In the genomic region with DNA sequence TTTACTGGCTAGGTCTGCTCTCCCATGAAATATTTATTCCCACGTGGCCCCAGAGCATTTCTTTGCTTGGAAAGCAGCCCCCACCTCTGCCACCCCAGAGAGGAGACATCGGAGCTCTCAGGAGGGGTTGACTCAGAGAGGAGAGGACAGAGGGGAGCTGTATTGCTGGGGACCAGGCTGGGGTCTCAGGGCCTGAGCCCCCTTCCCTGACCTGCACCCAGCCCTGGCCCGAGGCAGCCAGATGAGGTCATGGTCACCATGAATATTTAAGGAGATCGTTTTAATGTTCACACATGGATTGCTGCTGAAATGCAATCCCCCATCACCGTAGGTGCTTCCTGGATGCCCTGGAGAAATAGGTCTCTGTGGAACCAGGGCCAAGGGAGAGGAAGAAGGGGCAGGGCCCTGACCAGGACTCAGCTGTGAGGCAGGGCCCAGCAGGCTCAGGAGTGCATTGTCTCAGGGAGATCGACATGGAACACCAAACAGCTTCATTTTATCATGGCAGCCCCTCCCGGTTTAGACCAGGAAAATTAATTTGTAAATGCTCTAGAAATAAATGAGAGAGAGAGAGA, we compare ENCODE assay signal across 19 cellular contexts.
DNase-seq lines count a peak whose midpoint lies in the region; ATAC-seq and TF ChIP-seq lines count a peak whose summit lies in the region.
"Had no signal": no experiment of that assay in that cellular context is flagged by ENCODE, and none has a peak within 500 bp of the region (broad histone marks: within the 10 kb centered on the region; RNA-seq: fewer than 3 reads in every experiment).

No MANE protein-coding gene starts in this region.

- no peak for ATAC-seq in natural killer cell
- ATAC-seq in natural killer cell treated with Interleukin-12 subunit alpha and Interleukin-12 subunit beta and Interleukin-15 and Interleukin-18, amount 100 ng/mL, for 72 hours: no peak
- no peak for ATAC-seq in GM21381 (IDR thresholded peaks at IDR 0.05; ENCODE audit: unreplicated experiment)
- ATAC-seq in HG03469 (IDR thresholded peaks at IDR 0.05; ENCODE audit: unreplicated experiment): no peak
- ATAC-seq: activated CD4-positive, alpha-beta T cell treated with anti-CD3 and anti-CD28 coated beads for 36 hours; activated naive CD8-positive, alpha-beta T cell treated with anti-CD3 and anti-CD28 coated beads, Interleukin-2, amount 50 U/mL, for 24 hours; PC-3 had no signal

- H4K91ac ChIP-seq in neuronal stem cell (ENCODE audit: low read depth, low read length, poor library complexity): no peak overlapping the region

- DNase-seq in natural killer cell (peak; percentile 1), coronary artery (ENCODE audit: low spot score) (peak; percentile 41), neuronal stem cell (ENCODE audit: low spot score) (no peak), GOT3 (lab: John Stamatoyannopoulos, UW) (no peak)
- DNase-seq in natural killer cell treated with Interleukin-12 subunit alpha and Interleukin-12 subunit beta and Interleukin-15 and Interleukin-18, amount 100 ng/mL, for 72 hours (ENCODE audit: low spot score): no peak
- DNase-seq: activated CD4-positive, alpha-beta T cell treated with anti-CD3 and anti-CD28 coated beads for 36 hours; activated naive CD8-positive, alpha-beta T cell treated with anti-CD3 and anti-CD28 coated beads, Interleukin-2, amount 50 U/mL, for 24 hours; effector CD4-positive, alpha-beta T cell; GF-D8; MM.1S; NCI-H2029; NCI-H526 treated with DMSO at 0.1 percent for 48 hours; PC-3; stimulated activated CD4-positive, alpha-beta T cell treated with anti-CD3 and anti-CD28 coated beads, Interleukin-4, amount 100 ng/mL, for 24 hours had no signal

- H3K14ac ChIP-seq in neuronal stem cell (ENCODE audit: low read length): no peak overlapping the region

- no peak overlapping the region for H3K27ac ChIP-seq in coronary artery
- H3K27ac ChIP-seq in neuronal stem cell (replicated peaks; ENCODE audit: low read length): no peak overlapping the region
- H3K27ac ChIP-seq: suprapubic skin had no signal

- H2BK120ac ChIP-seq in neuronal stem cell (ENCODE audit: low read depth, low read length): no peak overlapping the region

- no CpG with 5 or more reads among the region's 7 CpGs for WGBS in neuronal stem cell (ENCODE audit: extremely low coverage in 2 of 2, insufficient read length in 2 of 2, insufficient replicate concordance in 1 of 2), 2 donors

- H3K36me3 Mint-ChIP-seq in natural killer cell: no peaks in the 10 kb centered on the region
- H3K36me3 Mint-ChIP-seq in natural killer cell treated with Interleukin-12 subunit alpha and Interleukin-12 subunit beta and Interleukin-15 and Interleukin-18, amount 100 ng/mL, for 72 hours: peaks cover 13% of the 10 kb centered on the region

- H3K79me1 ChIP-seq in neuronal stem cell (ENCODE audit: low read depth, low read length): no peaks in the 10 kb centered on the region

- no peak overlapping the region for H2BK12ac ChIP-seq in neuronal stem cell (ENCODE audit: low read length)

- H3K4me3 ChIP-seq in coronary artery (no peak overlapping the region), neuronal stem cell (ENCODE audit: low read length in 2 of 2) (no peak overlapping the region)
- H3K4me3 ChIP-seq: heart left ventricle, suprapubic skin had no signal

- no peak overlapping the region for H2AFZ ChIP-seq in neuronal stem cell (ENCODE audit: low read length)

- intact Hi-C loops in natural killer cell (cut with micrococcal nuclease): no loop called here

- H3K4ac ChIP-seq in neuronal stem cell (ENCODE audit: low read length): no peak overlapping the region

- H3K27ac Mint-ChIP-seq in natural killer cell: peak overlapping the region in 1 of 2 donors; percentile 19
- peak overlapping the region in 1 of 2 donors; percentile 27 for H3K27ac Mint-ChIP-seq in natural killer cell treated with Interleukin-12 subunit alpha and Interleukin-12 subunit beta and Interleukin-15 and Interleukin-18, amount 100 ng/mL, for 72 hours
- H3K27ac Mint-ChIP-seq: activated CD4-positive, alpha-beta T cell treated with anti-CD3 and anti-CD28 coated beads for 36 hours; activated naive CD8-positive, alpha-beta T cell treated with anti-CD3 and anti-CD28 coated beads, Interleukin-2, amount 50 U/mL, for 24 hours; activated T-cell treated with anti-CD3 and anti-CD28 coated beads, Interleukin-2, amount 50 U/mL, for 24 hours had no signal

- no peak overlapping the region for H3K23ac ChIP-seq in neuronal stem cell (ENCODE audit: low read depth, low read length, poor library complexity)

- no peak overlapping the region for H4K8ac ChIP-seq in neuronal stem cell (ENCODE audit: low read depth, low read length)

- H3K4me2 ChIP-seq in neuronal stem cell (ENCODE audit: insufficient read depth, low read length, poor library complexity, severe bottlenecking): no peak overlapping the region

- peak overlapping the region; percentile 59 for H2BK5ac ChIP-seq in neuronal stem cell (ENCODE audit: low read length)

- peaks cover 2 to 4% of the 10 kb centered on the region in 2 donors for H3K9me3 ChIP-seq in neuronal stem cell (replicated peaks in 1 of 2; ENCODE audit: control insufficient read depth in 2 of 2, insufficient read depth in 1 of 2, low read depth in 1 of 2, low read length in 2 of 2)
- H3K9me3 ChIP-seq: heart left ventricle, suprapubic skin had no signal

- peaks cover 20 to 26% of the 10 kb centered on the region in 2 donors for H3K27me3 Mint-ChIP-seq in natural killer cell (ENCODE audit: low read depth in 2 of 2)
- H3K27me3 Mint-ChIP-seq in natural killer cell treated with Interleukin-12 subunit alpha and Interleukin-12 subunit beta and Interleukin-15 and Interleukin-18, amount 100 ng/mL, for 72 hours: peaks cover 19 to 30% of the 10 kb centered on the region in 2 donors
- H3K27me3 Mint-ChIP-seq: activated naive CD8-positive, alpha-beta T cell treated with anti-CD3 and anti-CD28 coated beads, Interleukin-2, amount 50 U/mL, for 24 hours had no signal

- H3K18ac ChIP-seq in neuronal stem cell (ENCODE audit: low read length): peak overlapping the region; percentile 65

- peak overlapping the region; percentile 26 for H3K4me3 Mint-ChIP-seq in natural killer cell
- H3K4me3 Mint-ChIP-seq in natural killer cell treated with Interleukin-12 subunit alpha and Interleukin-12 subunit beta and Interleukin-15 and Interleukin-18, amount 100 ng/mL, for 72 hours: no peak overlapping the region
- H3K4me3 Mint-ChIP-seq: activated CD4-positive, alpha-beta T cell treated with anti-CD3 and anti-CD28 coated beads for 36 hours; activated naive CD8-positive, alpha-beta T cell treated with anti-CD3 and anti-CD28 coated beads, Interleukin-2, amount 50 U/mL, for 24 hours; activated T-cell treated with anti-CD3 and anti-CD28 coated beads, Interleukin-2, amount 50 U/mL, for 24 hours had no signal

- no peak for TF ChIP-seq CTCF in natural killer cell (IDR thresholded peaks at IDR 0.05)
- no peak for TF ChIP-seq CTCF in coronary artery (IDR thresholded peaks at IDR 0.05)

- peaks cover 5 to 17% of the 10 kb centered on the region in 2 donors for H3K4me1 Mint-ChIP-seq in natural killer cell
- H3K4me1 Mint-ChIP-seq in natural killer cell treated with Interleukin-12 subunit alpha and Interleukin-12 subunit beta and Interleukin-15 and Interleukin-18, amount 100 ng/mL, for 72 hours (ENCODE audit: low read depth in 2 of 2): peaks cover 10% of the 10 kb centered on the region in 2 donors
- H3K4me1 Mint-ChIP-seq: activated CD4-positive, alpha-beta T cell treated with anti-CD3 and anti-CD28 coated beads for 36 hours had no signal

- H3K36me3 ChIP-seq in neuronal stem cell (replicated peaks in 1 of 2; ENCODE audit: control insufficient read depth in 2 of 2, insufficient read depth in 2 of 2, low read length in 2 of 2): no peaks in the 10 kb centered on the region
- H3K36me3 ChIP-seq: heart left ventricle, suprapubic skin had no signal

- peaks cover 0 to 8% (median 0%) of the 10 kb centered on the region in 3 experiments for H3K27me3 ChIP-seq in neuronal stem cell (ENCODE audit: control insufficient read depth in 3 of 3, insufficient read depth in 3 of 3, low read depth in 1 of 3, low read length in 3 of 3)
- H3K27me3 ChIP-seq: heart left ventricle, suprapubic skin had no signal

- no peak overlapping the region for H2BK15ac ChIP-seq in neuronal stem cell (ENCODE audit: low read length)

- H3K9me3 Mint-ChIP-seq in natural killer cell: no peaks in the 10 kb centered on the region
- peaks cover 3% of the 10 kb centered on the region for H3K9me3 Mint-ChIP-seq in natural killer cell treated with Interleukin-12 subunit alpha and Interleukin-12 subunit beta and Interleukin-15 and Interleukin-18, amount 100 ng/mL, for 72 hours
- H3K9me3 Mint-ChIP-seq: activated naive CD8-positive, alpha-beta T cell treated with anti-CD3 and anti-CD28 coated beads, Interleukin-2, amount 50 U/mL, for 24 hours; activated T-cell treated with anti-CD3 and anti-CD28 coated beads, Interleukin-2, amount 50 U/mL, for 24 hours had no signal

- no peak overlapping the region for H3K9ac ChIP-seq in neuronal stem cell (ENCODE audit: low read depth, low read length, poor library complexity)

- peaks cover 0 to 3% of the 10 kb centered on the region in 2 donors for H3K4me1 ChIP-seq in neuronal stem cell (ENCODE audit: control insufficient read depth in 2 of 2, insufficient read depth in 1 of 2, low read depth in 1 of 2, low read length in 2 of 2)

- peak overlapping the region; percentile 91 for H2AK5ac ChIP-seq in neuronal stem cell (ENCODE audit: low read depth, low read length)

Comparison
In these comparisons a context has a peak if more than half of its experiments do, and no peak if none do; other contexts are left out.
1. DNase-seq: peak in natural killer cell (single experiment) and coronary artery (single experiment); none in natural killer cell treated with Interleukin-12 subunit alpha and Interleukin-12 subunit beta and Interleukin-15 and Interleukin-18, amount 100 ng/mL, for 72 hours (single experiment), neuronal stem cell (single experiment) and GOT3 (single experiment).